Comparison of ENCODE assay signal across 9 cellular contexts in the genomic region with DNA sequence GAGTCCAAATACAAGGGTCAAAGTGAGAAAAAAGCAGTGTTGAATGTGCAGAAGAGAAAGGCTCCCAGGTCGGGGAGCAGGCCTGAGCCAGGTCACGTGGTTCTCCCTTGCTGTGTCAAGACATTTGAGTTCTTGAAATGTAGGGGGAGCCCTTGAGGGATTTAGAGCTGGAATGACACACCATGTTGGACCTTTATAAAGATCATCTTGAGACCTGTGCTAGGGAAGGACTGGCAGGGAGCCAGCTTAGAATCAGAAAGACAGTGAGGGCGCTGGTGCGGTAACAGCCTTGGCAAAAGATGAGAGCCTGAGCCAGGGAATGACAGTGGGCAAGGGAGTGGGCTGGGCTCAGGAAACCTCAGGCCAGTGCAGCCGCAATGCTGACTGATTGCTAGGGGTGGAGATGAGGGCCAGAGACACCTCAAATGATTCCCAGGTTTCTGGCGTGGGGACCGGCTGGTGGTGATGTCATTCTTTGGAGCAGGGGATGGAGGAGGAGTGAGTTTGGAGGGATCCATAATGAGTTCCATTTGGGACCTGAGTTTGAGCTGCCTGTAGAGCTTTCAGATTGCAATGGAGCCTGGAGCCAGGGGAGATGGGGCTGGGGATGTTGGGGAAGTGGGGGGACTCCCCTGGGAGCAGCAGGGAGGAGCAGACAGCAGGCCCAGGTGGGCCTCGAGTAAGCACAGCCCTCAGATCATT.
DNase-seq lines count a peak whose midpoint lies in the region; ATAC-seq lines count a peak whose summit lies in the region.
"Had no signal": no experiment of that assay in that cellular context is flagged by ENCODE, and none has a peak within 500 bp of the region (broad histone marks: within the 10 kb centered on the region; RNA-seq: fewer than 3 reads in every experiment).

No MANE protein-coding gene starts in this region.

- ATAC-seq in HG02840 (IDR thresholded peaks at IDR 0.05; ENCODE audit: low FRiP score, unreplicated experiment) (no peak), HG02798 (IDR thresholded peaks at IDR 0.05; ENCODE audit: poor library complexity, unreplicated experiment) (no peak)

- DNase-seq in DMS 273 (lab: John Stamatoyannopoulos, UW; ENCODE audit: unreplicated experiment) (peak; percentile 17), DMS 273 treated with DMSO at 0.1 percent for 48 hours (lab: John Stamatoyannopoulos, UW) (no peak), NAMALWA (ENCODE audit: low spot score) (peak; percentile 50), fibroblast of peridontal ligament (ENCODE audit: extremely low read depth) (peak; percentile 39), renal cortical epithelial cell (ENCODE audit: low read depth) (peak; percentile 20), activated gamma-delta T cell (lab: John Stamatoyannopoulos, UW) (no peak)
- DNase-seq: NCI-H1694 had no signal

Comparison
In these comparisons a context has a peak if more than half of its experiments do, and no peak if none do; other contexts are left out.
1. DNase-seq: peak in DMS 273 (single experiment), NAMALWA (single experiment), fibroblast of peridontal ligament (single experiment) and renal cortical epithelial cell (single experiment); none in DMS 273 treated with DMSO at 0.1 percent for 48 hours (single experiment) and activated gamma-delta T cell (single experiment).